30 cellular contexts compared by ENCODE assay signal in genomic region chr17:74113326-74113725, GRCh38.
"Had no signal": no experiment of that assay in that cellular context is flagged by ENCODE, and none has a peak within 500 bp of the region (broad histone marks: within the 10 kb centered on the region; RNA-seq: fewer than 3 reads in every experiment).

No MANE protein-coding gene starts in this region.

- H3K4me1 Mint-ChIP-seq: naive thymus-derived CD8-positive, alpha-beta T cell; stimulated activated naive B cell treated with anti-CD40 and anti-IgM and Interleukin-4, amounts not matched to agents 10 μg/mL and 1 μg/mL and 100 μg/mL, for 72 hours had no signal

- H3K9me3 Mint-ChIP-seq: stimulated activated naive CD8-positive, alpha-beta T cell treated with anti-CD3 and anti-CD28 coated beads, Interleukin-15, Interleukin-2, amounts not matched to agents 100 ng/mL and 50 ng/mL, for 24 hours had no signal

- H3K4me3 Mint-ChIP-seq: naive thymus-derived CD8-positive, alpha-beta T cell; nephron; neural crest cell; stimulated activated naive B cell treated with anti-CD40 and anti-IgM and Interleukin-4, amounts not matched to agents 10 μg/mL and 1 μg/mL and 100 μg/mL, for 72 hours; stimulated activated naive CD8-positive, alpha-beta T cell treated with anti-CD3 and anti-CD28 coated beads, Interleukin-15, Interleukin-2, amounts not matched to agents 100 ng/mL and 50 ng/mL, for 24 hours had no signal

- H3K9ac ChIP-seq: parathyroid adenoma had no signal

- H3K4me1 ChIP-seq: heart left ventricle, lower lobe of right lung, parathyroid adenoma, right atrium auricular region, right lobe of liver, transverse colon, upper lobe of left lung had no signal

- H3K36me3 Mint-ChIP-seq: naive thymus-derived CD8-positive, alpha-beta T cell; stimulated activated naive B cell treated with anti-CD40 and anti-IgM and Interleukin-4, amounts not matched to agents 10 μg/mL and 1 μg/mL and 100 μg/mL, for 72 hours had no signal

- H3K4me3 ChIP-seq: heart left ventricle, lower lobe of right lung, right atrium auricular region, right lobe of liver, smooth muscle cell, thyroid gland, transverse colon, upper lobe of left lung had no signal

- H3K27ac Mint-ChIP-seq: naive thymus-derived CD8-positive, alpha-beta T cell; nephron; progenitor cell of endocrine pancreas; stimulated activated naive B cell treated with anti-CD40 and anti-IgM and Interleukin-4, amounts not matched to agents 10 μg/mL and 1 μg/mL and 100 μg/mL, for 72 hours; stimulated activated naive CD8-positive, alpha-beta T cell treated with anti-CD3 and anti-CD28 coated beads, Interleukin-15, Interleukin-2, amounts not matched to agents 100 ng/mL and 50 ng/mL, for 24 hours had no signal

- H3K9me3 ChIP-seq: heart left ventricle, lower lobe of right lung, neutrophil, right atrium auricular region, right lobe of liver, thyroid gland, transverse colon, upper lobe of left lung had no signal

- DNase-seq: glutamatergic neuron; heart left ventricle; hypothalamus; kidney glomerular epithelial cell; left cardiac atrium; left ventricle myocardium superior; lower lobe of right lung; mammary epithelial cell; mesenchymal stem cell; naive thymus-derived CD8-positive, alpha-beta T cell; occipital lobe; right lobe of liver; stimulated activated CD4-positive, alpha-beta T cell treated with anti-CD3 and anti-CD28 coated beads, Interleukin-12 subunit alpha, Interleukin-12 subunit beta, amount 100 ng/mL, for 4 hours; stimulated activated CD4-positive, alpha-beta T cell treated with anti-CD3 and anti-CD28 coated beads, Interleukin-15, amount 100 ng/mL, for 24 hours; stimulated activated CD4-positive, alpha-beta T cell treated with anti-CD3 and anti-CD28 coated beads, Interleukin-2, amount 100 ng/mL, for 24 hours; stimulated activated CD4-positive, alpha-beta T cell treated with anti-CD3 and anti-CD28 coated beads, Interleukin-4, amount 100 ng/mL, for 1 hour; stimulated activated naive B cell treated with anti-CD40 and anti-IgM and Interleukin-4, amounts not matched to agents 10 μg/mL and 1 μg/mL and 100 μg/mL, for 72 hours; substantia nigra; thyroid gland; transverse colon had no signal

- H3K27ac ChIP-seq: heart left ventricle, lower lobe of right lung, neutrophil, parathyroid adenoma, right atrium auricular region, right lobe of liver, thyroid gland, transverse colon, upper lobe of left lung had no signal

- H2AFZ ChIP-seq: parathyroid adenoma had no signal

- H3K4me2 ChIP-seq: smooth muscle cell had no signal

- H3K27me3 ChIP-seq: right atrium auricular region, thyroid gland had no signal

- H3K36me3 ChIP-seq: heart left ventricle, lower lobe of right lung, neutrophil, right atrium auricular region, right lobe of liver, thyroid gland, transverse colon, upper lobe of left lung had no signal

- ATAC-seq: heart left ventricle; left cardiac atrium; left lobe of liver; left ventricle myocardium superior; lower lobe of right lung; naive thymus-derived CD8-positive, alpha-beta T cell; right lobe of liver; stimulated activated naive B cell treated with anti-CD40 and anti-IgM and Interleukin-4, amounts not matched to agents 10 μg/mL and 1 μg/mL and 100 μg/mL, for 72 hours had no signal
